Comparison of ENCODE assay signal across 15 cellular contexts in the genomic region with DNA sequence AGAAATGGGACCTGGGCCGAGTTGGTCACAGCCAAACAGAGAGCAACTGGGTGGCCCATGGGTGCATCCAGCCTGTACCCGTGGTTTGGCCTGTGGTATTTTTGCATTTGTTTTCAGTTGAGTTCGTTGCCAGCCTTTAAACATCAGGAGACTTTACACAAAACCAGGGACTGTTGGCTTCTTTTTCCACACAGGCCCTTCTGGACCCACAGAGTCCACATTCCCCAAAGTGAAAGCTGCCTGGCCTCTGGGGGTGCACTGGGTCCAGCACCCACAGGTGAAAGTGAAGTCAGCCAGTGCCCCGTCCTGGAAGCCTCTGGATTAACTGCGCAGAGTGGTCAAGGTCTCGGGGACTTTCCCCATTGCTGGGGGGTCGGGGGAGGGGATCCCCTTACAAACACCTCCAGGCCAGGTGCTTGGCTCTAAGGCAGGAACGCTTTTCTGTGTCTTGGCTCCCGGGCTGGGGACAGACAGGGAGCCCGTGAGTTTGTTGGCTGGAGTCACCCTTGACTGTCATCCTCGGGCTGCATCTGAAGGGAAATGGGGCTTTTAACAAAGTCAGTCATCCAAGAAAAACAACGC. TPM values are rescaled to one million over a fixed set of nuclear protein-coding genes. Genes with fewer than 3 reads are reported as not detected.
DNase-seq lines count a peak whose midpoint lies in the region; ATAC-seq and TF ChIP-seq lines count a peak whose summit lies in the region.
"Had no signal": no experiment of that assay in that cellular context is flagged by ENCODE, and none has a peak within 500 bp of the region (broad histone marks: within the 10 kb centered on the region; RNA-seq: fewer than 3 reads in every experiment).

No MANE protein-coding gene starts in this region.

- peak overlapping the region; percentile 88 for H2AK5ac ChIP-seq in trophoblast cell (ENCODE audit: low read length)

- no peak for ATAC-seq in natural killer cell treated with Interleukin-12 subunit alpha and Interleukin-12 subunit beta and Interleukin-15 and Interleukin-18, amount 100 ng/mL, for 72 hours
- no peak for ATAC-seq in natural killer cell

- peaks cover 53% of the 10 kb centered on the region for H3K79me1 ChIP-seq in trophoblast cell (ENCODE audit: low read length)

- no peak overlapping the region for H3K4me3 Mint-ChIP-seq in natural killer cell treated with Interleukin-12 subunit alpha and Interleukin-12 subunit beta and Interleukin-15 and Interleukin-18, amount 100 ng/mL, for 72 hours
- H3K4me3 Mint-ChIP-seq in natural killer cell, result no peak overlapping the region
- H3K4me3 Mint-ChIP-seq: activated CD4-positive, alpha-beta memory T cell treated with anti-CD3 and anti-CD28 coated beads, Interleukin-2, amount 10 ng/mL, durations not matched to agents 7 days and 5 days had no signal

- H3K27me3 ChIP-seq in fibroblast of lung (ENCODE audit: control insufficient read depth, insufficient read depth, low read length) (no peaks in the 10 kb centered on the region), trophoblast cell (ENCODE audit: insufficient read depth, low read length) (no peaks in the 10 kb centered on the region)

- peak overlapping the region; percentile 48 for H4K12ac ChIP-seq in trophoblast cell (ENCODE audit: low read depth, low read length)

- H3K4me3 ChIP-seq in fibroblast of lung (replicated peaks in 1 of 4; ENCODE audit: control extremely low read depth in 1 of 4, insufficient read depth in 1 of 4, low read depth in 3 of 4, low read length in 4 of 4) (no peak overlapping the region), trophoblast cell (ENCODE audit: low read depth, low read length) (no peak overlapping the region)
- H3K4me3 ChIP-seq: mucosa of descending colon had no signal

- H3K4me1 ChIP-seq in fibroblast of lung (ENCODE audit: control insufficient read depth, extremely low read depth, insufficient read depth, low read length) (peaks cover 18% of the 10 kb centered on the region), trophoblast cell (ENCODE audit: control insufficient read depth in 1 of 2, insufficient read depth in 2 of 2, low read length in 2 of 2) (peaks cover 33 to 42% of the 10 kb centered on the region in 2 experiments)

- WGBS in trophoblast cell (ENCODE audit: extremely low coverage, insufficient coverage, insufficient read length), result no CpG with 5 or more reads among the region's 12 CpGs

- no peaks in the 10 kb centered on the region for H3K4me1 Mint-ChIP-seq in natural killer cell treated with Interleukin-12 subunit alpha and Interleukin-12 subunit beta and Interleukin-15 and Interleukin-18, amount 100 ng/mL, for 72 hours (ENCODE audit: low read depth in 2 of 2)
- peaks cover 0 to 11% of the 10 kb centered on the region in 2 donors for H3K4me1 Mint-ChIP-seq in natural killer cell
- H3K4me1 Mint-ChIP-seq: activated CD4-positive, alpha-beta memory T cell treated with anti-CD3 and anti-CD28 coated beads, Interleukin-2, amount 10 ng/mL, durations not matched to agents 7 days and 5 days had no signal

- peak overlapping the region; percentile 72 for H3K4ac ChIP-seq in trophoblast cell (ENCODE audit: low read depth, low read length)

- H3K27me3 Mint-ChIP-seq in natural killer cell treated with Interleukin-12 subunit alpha and Interleukin-12 subunit beta and Interleukin-15 and Interleukin-18, amount 100 ng/mL, for 72 hours, result no peaks in the 10 kb centered on the region
- peaks cover 0 to 3% of the 10 kb centered on the region in 2 donors for H3K27me3 Mint-ChIP-seq in natural killer cell (ENCODE audit: low read depth in 2 of 2)
- H3K27me3 Mint-ChIP-seq: activated CD4-positive, alpha-beta memory T cell treated with anti-CD3 and anti-CD28 coated beads, Interleukin-2, amount 10 ng/mL, durations not matched to agents 7 days and 5 days had no signal

- H2AFZ ChIP-seq in fibroblast of lung (ENCODE audit: low read length) (peak overlapping the region; percentile 79), trophoblast cell (ENCODE audit: insufficient read depth, low read length, poor library complexity) (no peak overlapping the region)

- no peak for TF ChIP-seq CTCF in natural killer cell (IDR thresholded peaks at IDR 0.05)
- no peak for TF ChIP-seq CTCF in fibroblast of lung (conservative IDR thresholded peaks at IDR 0.05 in 1 of 2, IDR thresholded peaks at IDR 0.05 in 1 of 2; ENCODE audit: low read depth in 1 of 2, low read length in 2 of 2)
- no peak for TF ChIP-seq CTCF in GM20000 (IDR thresholded peaks at IDR 0.05; ENCODE audit: extremely low read depth, missing control alignments)

- H3K9me3 ChIP-seq in fibroblast of lung (ENCODE audit: control insufficient read depth, insufficient read depth, low read depth, low read length) (no peaks in the 10 kb centered on the region), trophoblast cell (ENCODE audit: insufficient read depth, low read depth, low read length) (no peaks in the 10 kb centered on the region)
- H3K9me3 ChIP-seq: mucosa of descending colon had no signal

- no peak overlapping the region for H3K23ac ChIP-seq in trophoblast cell (ENCODE audit: low read length)

- no peak overlapping the region for H3K27ac Mint-ChIP-seq in natural killer cell treated with Interleukin-12 subunit alpha and Interleukin-12 subunit beta and Interleukin-15 and Interleukin-18, amount 100 ng/mL, for 72 hours
- H3K27ac Mint-ChIP-seq in natural killer cell, result no peak overlapping the region
- H3K27ac Mint-ChIP-seq: activated CD4-positive, alpha-beta memory T cell treated with anti-CD3 and anti-CD28 coated beads, Interleukin-2, amount 10 ng/mL, durations not matched to agents 7 days and 5 days had no signal

- H2BK5ac ChIP-seq in trophoblast cell (ENCODE audit: low read depth, low read length, poor library complexity), result peak overlapping the region; percentile 93

- H4K20me1 ChIP-seq in fibroblast of lung (ENCODE audit: control insufficient read depth, extremely low read depth, insufficient read depth, low read length), result no peaks in the 10 kb centered on the region

- H3K36me3 ChIP-seq in fibroblast of lung (ENCODE audit: control insufficient read depth, insufficient read depth, low read length) (no peaks in the 10 kb centered on the region), trophoblast cell (ENCODE audit: control insufficient read depth in 1 of 2, insufficient read depth in 2 of 2, low read length in 2 of 2) (no peaks in the 10 kb centered on the region)

- H3K79me2 ChIP-seq in fibroblast of lung (ENCODE audit: control insufficient read depth, insufficient read depth, low read length) (no peaks in the 10 kb centered on the region), trophoblast cell (ENCODE audit: control insufficient read depth, insufficient read depth, low read length, poor library complexity) (peaks cover 9% of the 10 kb centered on the region)

- peak; percentile 22 for DNase-seq in natural killer cell treated with Interleukin-12 subunit alpha and Interleukin-12 subunit beta and Interleukin-15 and Interleukin-18, amount 100 ng/mL, for 72 hours (ENCODE audit: low spot score)
- DNase-seq in natural killer cell (no peak), fibroblast of lung (ENCODE audit: low read depth in 2 of 2) (no peak), trophoblast cell (no peak), erythroblast (lab: John Stamatoyannopoulos, UW) (no peak), SW480 (ENCODE audit: low spot score) (no peak), GM20000 (ENCODE audit: low spot score) (no peak), EL (no peak)
- DNase-seq: activated CD4-positive, alpha-beta memory T cell treated with anti-CD3 and anti-CD28 coated beads, Interleukin-2, amount 10 ng/mL, durations not matched to agents 7 days and 5 days; activated naive CD4-positive, alpha-beta T cell treated with Interleukin-2 at 50 U/mL for 16 hours; dermis blood vessel endothelial cell; DMS79 treated with DMSO at 0.1 percent for 48 hours; mucosa of descending colon; NCI-H524 treated with DMSO at 0.1 percent for 48 hours had no signal

- H3K36me3 Mint-ChIP-seq in natural killer cell treated with Interleukin-12 subunit alpha and Interleukin-12 subunit beta and Interleukin-15 and Interleukin-18, amount 100 ng/mL, for 72 hours, result no peaks in the 10 kb centered on the region
- H3K36me3 Mint-ChIP-seq in natural killer cell, result no peaks in the 10 kb centered on the region

- H2BK12ac ChIP-seq in trophoblast cell (ENCODE audit: low read length), result peak overlapping the region; percentile 93

- peak overlapping the region; percentile 98 for H4K91ac ChIP-seq in trophoblast cell (ENCODE audit: low read depth, low read length)

- H2BK120ac ChIP-seq in trophoblast cell (ENCODE audit: insufficient read depth, low read length, poor library complexity), result peak overlapping the region; percentile 95

- H3K14ac ChIP-seq in trophoblast cell (ENCODE audit: low read length), result peak overlapping the region; percentile 90

- intact Hi-C loops in natural killer cell (cut with micrococcal nuclease), result no loop called here

- H4K8ac ChIP-seq in trophoblast cell (ENCODE audit: low read depth, low read length), result peak overlapping the region; percentile 78

- no peak overlapping the region for H3K4me2 ChIP-seq in fibroblast of lung (ENCODE audit: extremely low read depth, insufficient read depth, low read length)
- peak overlapping the region; percentile 25 for H3K4me2 ChIP-seq in trophoblast cell (ENCODE audit: low read length)

- no peak for TF ChIP-seq POLR2A in erythroblast (IDR thresholded peaks at IDR 0.05; ENCODE audit: low read length)

- H3K9me3 Mint-ChIP-seq in natural killer cell treated with Interleukin-12 subunit alpha and Interleukin-12 subunit beta and Interleukin-15 and Interleukin-18, amount 100 ng/mL, for 72 hours, result no peaks in the 10 kb centered on the region
- no peaks in the 10 kb centered on the region for H3K9me3 Mint-ChIP-seq in natural killer cell
- H3K9me3 Mint-ChIP-seq: activated CD4-positive, alpha-beta memory T cell treated with anti-CD3 and anti-CD28 coated beads, Interleukin-2, amount 10 ng/mL, durations not matched to agents 7 days and 5 days had no signal

- H3K27ac ChIP-seq in fibroblast of lung (ENCODE audit: insufficient read depth, low read length), result no peak overlapping the region
- peak overlapping the region; percentile 97 for H3K27ac ChIP-seq in trophoblast cell (ENCODE audit: low read depth, low read length)

- H3K18ac ChIP-seq in trophoblast cell (ENCODE audit: low read length), result peak overlapping the region; percentile 76

- H3K9ac ChIP-seq in fibroblast of lung (ENCODE audit: insufficient read depth, low read length), result no peak overlapping the region
- H3K9ac ChIP-seq in trophoblast cell (ENCODE audit: low read length), result peak overlapping the region; percentile 4

RNA-seq across cellular contexts. Expression of a gene that starts 54.3 kb away (rescaled TPM):
- under 1 TPM in 1 of 2 donors, not detected in 1; 0.50 TPM for total RNA-seq in natural killer cell treated with Interleukin-12 subunit alpha and Interleukin-12 subunit beta and Interleukin-15 and Interleukin-18, amount 100 ng/mL, for 72 hours
- 1 to 10 TPM; 1.6 to 3.5 (median 2.9) TPM for total RNA-seq in natural killer cell
- total RNA-seq in fibroblast of lung, result 52.6 and 88.8 TPM in 2 replicates
- 52.9 and 74.4 TPM in 2 replicates for polyA plus RNA-seq in fibroblast of lung
- polyA plus RNA-seq in fibroblast of lung (2012), result 54.7 and 86.1 TPM in 2 replicates
- polyA minus RNA-seq in fibroblast of lung (ENCODE audit: low replicate concordance), result 200 and 269 TPM in 2 replicates
- polyA plus RNA-seq in trophoblast cell (2013), result 85.9 and 86.5 TPM in 2 replicates
- total RNA-seq: A673 had no signal

Comparison
In these comparisons a context has a peak if more than half of its experiments do, and no peak if none do; other contexts are left out.
1. RNA of a gene that starts 54.3 kb away (total RNA-seq): 52.6 to 88.8 TPM in fibroblast of lung; 1.6 to 3.5 TPM in natural killer cell and 0.50 TPM in natural killer cell treated with Interleukin-12 subunit alpha and Interleukin-12 subunit beta and Interleukin-15 and Interleukin-18, amount 100 ng/mL, for 72 hours; every median in the first group is over 10 times any median in the second.